In genomic region chr22:22836635-22837034, GRCh38 we compare ENCODE assay signal across 1 cellular context.
TF ChIP-seq lines count a peak whose summit lies in the region.

No MANE protein-coding gene starts in this region.

TF ChIP-seq in HepG2, 621 proteins besides CTCF, POLR2A, EP300 and RAD21 (continued from another document):
- 0 out of 2 replicates have a peak, but pooled peaks have one; percentile 24 for TF ChIP-seq ZNF770 (CRISPR knock-in tag; IDR thresholded peaks at IDR 0.05)
- TF ChIP-seq ZNF577 (CRISPR knock-in tag; IDR thresholded peaks at IDR 0.05; ENCODE audit: borderline replicate concordance, low read depth), result no peak
- no peak for TF ChIP-seq SP5 (CRISPR knock-in tag; IDR thresholded peaks at IDR 0.05; ENCODE audit: borderline replicate concordance, low read depth)
- TF ChIP-seq CENPT (CRISPR knock-in tag; IDR thresholded peaks at IDR 0.05; ENCODE audit: low read depth), result no peak
